In the genomic region with DNA sequence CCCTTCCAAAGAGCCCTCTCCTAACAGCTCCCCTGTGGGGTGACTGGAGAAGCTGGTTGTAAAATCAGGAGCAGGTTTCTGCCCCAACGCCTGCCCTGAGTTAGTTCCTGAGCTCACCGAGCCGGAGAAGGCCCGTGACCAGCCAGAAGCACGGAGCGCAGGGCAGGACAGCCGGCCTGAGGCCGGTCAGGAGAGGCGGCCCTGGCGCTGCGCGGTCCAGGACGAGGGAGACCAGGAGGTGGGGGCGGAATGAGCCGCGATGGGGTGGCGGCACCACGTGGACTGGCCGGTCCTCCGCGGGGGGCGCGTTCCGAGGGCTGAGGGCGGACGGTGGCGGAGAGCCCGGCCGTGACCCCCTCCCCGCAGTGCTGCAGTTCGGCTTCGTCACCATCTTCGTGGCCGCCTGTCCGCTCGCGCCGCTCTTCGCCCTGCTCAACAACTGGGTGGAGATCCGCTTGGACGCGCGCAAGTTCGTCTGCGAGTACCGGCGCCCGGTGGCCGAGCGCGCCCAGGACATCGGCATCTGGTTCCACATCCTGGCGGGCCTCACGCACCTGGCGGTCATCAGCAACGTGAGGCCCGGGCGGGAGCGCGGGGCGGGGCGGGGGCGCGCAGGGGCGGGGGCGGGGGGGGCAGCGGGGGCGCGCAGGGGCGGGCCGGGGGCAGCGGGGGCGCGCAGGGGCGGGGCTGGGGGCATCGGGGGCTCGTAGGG, we compare ENCODE assay signal across 8 cellular contexts. TPM values are rescaled to one million over a fixed set of nuclear protein-coding genes. Genes with fewer than 3 reads are reported as not detected.
DNase-seq lines count a peak whose midpoint lies in the region; ATAC-seq and TF ChIP-seq lines count a peak whose summit lies in the region.

No MANE protein-coding gene starts in this region.

- ATAC-seq in GM21786 (IDR thresholded peaks at IDR 0.05; ENCODE audit: unreplicated experiment) (peak; percentile 66), HG02763 (IDR thresholded peaks at IDR 0.05; ENCODE audit: unreplicated experiment) (no peak)

- POLR2A ChIA-PET in Caco-2 (lab: Charles Lee) = no interaction called here

- DNase-seq in Caco-2 = peak; percentile 74 to 81
- peak; percentile 38 for DNase-seq in NCI-H460 (ENCODE audit: extremely low read depth, low read depth)
- DNase-seq in activated T-cell treated with anti-CD3 and anti-CD28 coated beads, Interleukin-2, amount 50 U/mL, for 24 hours = peak; percentile 69

- H3K36me3 ChIP-seq in Caco-2 (ENCODE audit: control insufficient read depth, insufficient read depth, low read length) (no peaks in the 10 kb centered on the region), esophagus (ENCODE audit: control insufficient read depth in 2 of 2, insufficient read depth in 2 of 2, low read length in 1 of 2) (no peaks in the 10 kb centered on the region), mesodermal cell (ENCODE audit: control insufficient read depth, insufficient read depth, low read length) (no peaks in the 10 kb centered on the region)

- no peaks in the 10 kb centered on the region for H3K9me3 Mint-ChIP-seq in Caco-2 (ENCODE audit: unreplicated experiment)
- no peaks in the 10 kb centered on the region for H3K9me3 Mint-ChIP-seq in activated T-cell treated with anti-CD3 and anti-CD28 coated beads, Interleukin-2, amount 50 U/mL, for 24 hours
- no peaks in the 10 kb centered on the region for H3K9me3 Mint-ChIP-seq in stimulated activated naive CD8-positive, alpha-beta T cell treated with anti-CD3 and anti-CD28 coated beads, Interleukin-15, Interleukin-2, amounts not matched to agents 100 ng/mL and 50 ng/mL, for 24 hours

- peaks cover 10% of the 10 kb centered on the region for H3K4me1 Mint-ChIP-seq in Caco-2 (ENCODE audit: low read depth, unreplicated experiment)
- peaks cover 14% of the 10 kb centered on the region for H3K4me1 Mint-ChIP-seq in activated T-cell treated with anti-CD3 and anti-CD28 coated beads, Interleukin-2, amount 50 U/mL, for 24 hours (ENCODE audit: low read depth)
- H3K4me1 Mint-ChIP-seq in stimulated activated naive CD8-positive, alpha-beta T cell treated with anti-CD3 and anti-CD28 coated beads, Interleukin-15, Interleukin-2, amounts not matched to agents 100 ng/mL and 50 ng/mL, for 24 hours (ENCODE audit: low read depth) = peaks cover 11% of the 10 kb centered on the region

- TF ChIP-seq CTCF in Caco-2 (IDR thresholded peaks at IDR 0.05; ENCODE audit: insufficient read depth in 1 of 2, low read depth in 1 of 2, low read length in 1 of 2, severe bottlenecking in 1 of 2, unreplicated experiment in 1 of 2) = no peak

- WGBS in esophagus, 2 donors = 1 to 6% methylated on average over 27 to 72 of the region's 77 CpGs
- 4 to 5% methylated on average over 37 to 50 of the region's 77 CpGs for WGBS in mesodermal cell (ENCODE audit: insufficient coverage in 2 of 2), 2 experiments

- peak overlapping the region; percentile 81 for H3K27ac Mint-ChIP-seq in Caco-2 (ENCODE audit: unreplicated experiment)
- H3K27ac Mint-ChIP-seq in activated T-cell treated with anti-CD3 and anti-CD28 coated beads, Interleukin-2, amount 50 U/mL, for 24 hours = peak overlapping the region; percentile 59
- no peak overlapping the region for H3K27ac Mint-ChIP-seq in stimulated activated naive CD8-positive, alpha-beta T cell treated with anti-CD3 and anti-CD28 coated beads, Interleukin-15, Interleukin-2, amounts not matched to agents 100 ng/mL and 50 ng/mL, for 24 hours

- peak overlapping the region; percentile 69 to 76 for H3K27ac ChIP-seq in esophagus (ENCODE audit: low read depth in 2 of 2, low read length in 1 of 2)
- H3K27ac ChIP-seq in mesodermal cell (ENCODE audit: low read depth, low read length, severe bottlenecking) = peak overlapping the region; percentile 91

- intact Hi-C loops in Caco-2 (cut with micrococcal nuclease; ENCODE audit: unreplicated experiment) = loop anchor here (5.0 kb wide), 1 partner anchor 70 kb away; the partner anchor contains the start of gene PASK

- H3K4me3 ChIP-seq in Caco-2 (ENCODE audit: low read depth, low read length) (peak overlapping the region; percentile 69), esophagus (ENCODE audit: low read depth in 1 of 2, low read length in 2 of 2) (peak overlapping the region; percentile 18 to 41), mesodermal cell (ENCODE audit: extremely low read depth, insufficient read depth, low read length, poor library complexity, severe bottlenecking) (peak overlapping the region; percentile 29)

- no peaks in the 10 kb centered on the region for H3K4me1 ChIP-seq in Caco-2
- no peaks in the 10 kb centered on the region for H3K4me1 ChIP-seq in esophagus (ENCODE audit: control insufficient read depth in 2 of 2, insufficient read depth in 2 of 2, low read length in 1 of 2)
- peaks cover 16% of the 10 kb centered on the region for H3K4me1 ChIP-seq in mesodermal cell (ENCODE audit: control insufficient read depth, insufficient read depth, low read length, poor library complexity, severe bottlenecking)

- BruUV-seq in Caco-2 (replicated peaks; lab: Mats Ljungman, UMichigan) = TSS peak; percentile 43

- H3K9me3 ChIP-seq in Caco-2 = no peaks in the 10 kb centered on the region
- no peaks in the 10 kb centered on the region for H3K9me3 ChIP-seq in esophagus (ENCODE audit: control insufficient read depth in 2 of 2, insufficient read depth in 1 of 2, low read depth in 1 of 2, low read length in 1 of 2)
- H3K9me3 ChIP-seq in mesodermal cell (ENCODE audit: control insufficient read depth, low read length) = peaks cover 8% of the 10 kb centered on the region

- H3K27me3 Mint-ChIP-seq in Caco-2 (ENCODE audit: insufficient read depth, unreplicated experiment) = no peaks in the 10 kb centered on the region
- H3K27me3 Mint-ChIP-seq in activated T-cell treated with anti-CD3 and anti-CD28 coated beads, Interleukin-2, amount 50 U/mL, for 24 hours = peaks cover 16% of the 10 kb centered on the region
- peaks cover 15% of the 10 kb centered on the region for H3K27me3 Mint-ChIP-seq in stimulated activated naive CD8-positive, alpha-beta T cell treated with anti-CD3 and anti-CD28 coated beads, Interleukin-15, Interleukin-2, amounts not matched to agents 100 ng/mL and 50 ng/mL, for 24 hours

- CTCF ChIA-PET in Caco-2 (lab: Charles Lee) = interaction anchor here (0.7 kb wide), 1 partner anchor 377 kb away, joined by 3 read pairs; no protein-coding TSS in a partner anchor

- H3K4me3 Mint-ChIP-seq in Caco-2 (ENCODE audit: unreplicated experiment) = peak overlapping the region; percentile 77
- peak overlapping the region; percentile 69 for H3K4me3 Mint-ChIP-seq in activated T-cell treated with anti-CD3 and anti-CD28 coated beads, Interleukin-2, amount 50 U/mL, for 24 hours
- peak overlapping the region; percentile 69 for H3K4me3 Mint-ChIP-seq in stimulated activated naive CD8-positive, alpha-beta T cell treated with anti-CD3 and anti-CD28 coated beads, Interleukin-15, Interleukin-2, amounts not matched to agents 100 ng/mL and 50 ng/mL, for 24 hours

- H3K36me3 Mint-ChIP-seq in Caco-2 (ENCODE audit: insufficient read depth, unreplicated experiment) = peaks cover 3% of the 10 kb centered on the region
- no peaks in the 10 kb centered on the region for H3K36me3 Mint-ChIP-seq in activated T-cell treated with anti-CD3 and anti-CD28 coated beads, Interleukin-2, amount 50 U/mL, for 24 hours (ENCODE audit: low read depth)
- no peaks in the 10 kb centered on the region for H3K36me3 Mint-ChIP-seq in stimulated activated naive CD8-positive, alpha-beta T cell treated with anti-CD3 and anti-CD28 coated beads, Interleukin-15, Interleukin-2, amounts not matched to agents 100 ng/mL and 50 ng/mL, for 24 hours (ENCODE audit: low read depth)

- H3K27me3 ChIP-seq in Caco-2 (replicated peaks; ENCODE audit: control insufficient read depth, insufficient read depth, low read length) = no peaks in the 10 kb centered on the region
- no peaks in the 10 kb centered on the region for H3K27me3 ChIP-seq in esophagus (ENCODE audit: control insufficient read depth in 1 of 2, insufficient read depth in 2 of 2, low read length in 2 of 2)

RNA-seq across cellular contexts. Expression of gene ANO7, which starts 29.0 kb away (rescaled TPM):
- total RNA-seq in Caco-2 (2022) = 4.1 and 4.7 TPM in 2 replicates
- 1.2 and 1.9 TPM in 2 replicates for total RNA-seq in NCI-H460 (2014; rRNA removed; shearing (Covaris generic))
- polyA plus RNA-seq in NCI-H460 (2014; cell fraction: nucleus; rRNA removed) = 0.97 TPM in 1 of 2 replicates, not detected in the other
- under 1 TPM; 0.14 to 0.21 TPM for polyA plus RNA-seq in esophagus
- 1.5 TPM for polyA plus RNA-seq in mesodermal cell (2013, experiment 1 of 2)
- polyA plus RNA-seq in mesodermal cell (2013, experiment 2 of 2) = 1.5 TPM
